ENCODE assay signal across 8 cellular contexts in the genomic region with DNA sequence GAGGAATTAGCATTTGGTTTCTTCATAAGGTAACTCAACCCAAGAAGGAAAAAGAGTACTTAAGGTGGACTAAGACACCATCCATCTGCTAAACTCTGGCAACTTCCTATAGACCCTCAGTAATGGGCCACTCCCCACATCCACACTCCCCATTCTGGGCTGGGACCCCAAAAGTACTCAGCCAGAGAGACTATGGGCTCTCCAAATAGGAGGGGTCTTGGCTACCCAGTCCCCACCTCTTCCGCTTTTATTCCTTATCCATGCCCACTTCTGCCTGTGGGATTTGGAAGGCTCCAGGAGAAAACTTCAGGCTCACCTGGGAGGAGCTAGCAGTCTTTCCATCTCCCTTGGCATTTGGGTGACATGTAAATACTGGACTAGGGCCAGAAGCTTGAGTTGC.
"Had no signal": no experiment of that assay in that cellular context is flagged by ENCODE, and none has a peak within 500 bp of the region (broad histone marks: within the 10 kb centered on the region; RNA-seq: fewer than 3 reads in every experiment).

No MANE protein-coding gene starts in this region.

- H3K9me3 ChIP-seq: HAP-1 had no signal

- H3K4me1 ChIP-seq: HAP-1 had no signal

- H3K27ac Mint-ChIP-seq: GM23338, H9, HFFc6 had no signal

- H3K27ac ChIP-seq: GM23248 had no signal

- H3K36me3 ChIP-seq: HAP-1 had no signal

- H3K4me3 ChIP-seq: GM23248, GM23338, HAP-1 had no signal

- H3K4me3 Mint-ChIP-seq: GM23338, H9, HFFc6 had no signal

- DNase-seq: GM23248, GOT3, H7, H9, HCEC 1CT, HFFc6 had no signal

- H3K4me1 Mint-ChIP-seq: GM23338 had no signal
